8 cellular contexts compared by ENCODE assay signal in the genomic region with DNA sequence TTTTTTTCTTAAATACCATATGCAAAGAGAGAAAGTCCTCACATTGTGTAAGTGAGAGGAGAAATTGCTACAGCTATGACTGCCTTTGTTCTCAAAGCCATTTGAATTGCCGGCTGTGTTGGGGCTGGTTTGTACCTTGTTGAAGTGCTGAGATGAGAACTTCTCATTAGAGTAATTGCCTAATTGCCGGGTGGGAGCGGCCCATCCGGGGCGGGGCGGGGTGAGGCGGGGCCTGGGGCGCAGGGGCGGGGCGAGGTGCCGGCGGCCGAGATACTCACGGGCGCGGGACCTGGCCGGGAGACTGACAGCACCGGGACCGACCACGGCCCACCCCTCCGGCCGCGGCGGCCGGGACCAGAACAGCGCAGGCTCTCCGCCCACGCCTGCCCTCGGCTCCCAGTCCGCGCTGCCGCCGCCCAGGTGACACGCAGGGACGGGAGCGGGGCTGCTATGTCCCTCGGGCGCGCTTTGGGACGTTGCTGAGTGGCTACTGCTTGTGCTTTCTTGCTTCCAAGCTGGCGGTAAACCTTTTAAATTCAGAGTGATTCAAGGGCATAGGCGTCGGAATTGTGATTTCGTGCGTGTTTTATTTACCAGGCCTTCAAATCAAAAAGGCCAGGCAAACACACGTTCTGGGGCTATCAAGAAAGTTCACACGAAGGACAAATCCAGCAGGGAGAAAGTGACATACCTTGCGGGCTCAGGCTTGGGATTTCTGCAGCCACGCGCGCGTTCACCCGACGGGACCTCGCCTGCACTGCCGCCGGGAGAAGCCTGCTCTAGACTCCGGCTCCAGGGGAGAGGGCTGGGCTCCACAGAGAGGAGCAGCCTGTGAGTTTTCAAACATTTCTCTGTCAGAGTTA.
DNase-seq lines count a peak whose midpoint lies in the region; ATAC-seq, FAIRE-seq and TF ChIP-seq lines count a peak whose summit lies in the region.

No MANE protein-coding gene starts in this region.

- peak; percentile 91 for ATAC-seq in GM19463 (IDR thresholded peaks at IDR 0.05; ENCODE audit: unreplicated experiment)
- ATAC-seq in T-cell (replicated peaks in 1 of 4): peak; percentile 81 to 93 (median 88)

- H2AFZ ChIP-seq in astrocyte (ENCODE audit: low read depth, low read length) (no peak overlapping the region), smooth muscle cell (ENCODE audit: low read depth) (no peak overlapping the region)

- H3K9me3 Mint-ChIP-seq in CD14-positive monocyte (peaks cover 0 to 5% (median 2%) of the 10 kb centered on the region in 7 donors), IgD-negative memory B cell (no peaks in the 10 kb centered on the region), T-cell (no peaks in the 10 kb centered on the region), astrocyte (ENCODE audit: unreplicated experiment) (no peaks in the 10 kb centered on the region)

- under 1% methylated on average over 45 of the region's 58 CpGs for WGBS in smooth muscle cell (ENCODE audit: low lambda C conversion rate)

- FAIRE-seq in astrocyte (lab: Jason Lieb, UNC): no peak

- peaks cover 44% of the 10 kb centered on the region for H3F3A ChIP-seq in smooth muscle cell (ENCODE audit: low read depth)

- H3K36me3 ChIP-seq in astrocyte (ENCODE audit: insufficient read depth, low read length) (peaks cover 21% of the 10 kb centered on the region), smooth muscle cell (ENCODE audit: low read depth) (no peaks in the 10 kb centered on the region)

- TF ChIP-seq CTCF in CD14-positive monocyte (IDR thresholded peaks at IDR 0.05) (no peak), astrocyte (IDR thresholded peaks at IDR 0.05; ENCODE audit: insufficient read depth, low read depth, low read length) (no peak), smooth muscle cell (IDR thresholded peaks at IDR 0.05; ENCODE audit: borderline replicate concordance, insufficient read depth, poor library complexity, severe bottlenecking) (no peak)

- H3K4me3 ChIP-seq in astrocyte (ENCODE audit: insufficient read depth, low read depth, low read length) (peak overlapping the region; percentile 66), iPS-11a (ENCODE audit: low read depth, low read length) (peak overlapping the region; percentile 58), smooth muscle cell (peak overlapping the region; percentile 59)

- H3K9ac ChIP-seq in astrocyte (ENCODE audit: low read length) (peak overlapping the region; percentile 85), smooth muscle cell (ENCODE audit: low read depth) (peak overlapping the region; percentile 69)

- peaks cover 96% of the 10 kb centered on the region for H3K79me2 ChIP-seq in astrocyte (ENCODE audit: insufficient read depth, low read length)
- H3K79me2 ChIP-seq in smooth muscle cell (ENCODE audit: low read depth): peaks cover 98% of the 10 kb centered on the region

- POLR2A ChIA-PET in T-cell (lab: Charles Lee): no interaction called here

- H3K27me3 ChIP-seq in astrocyte (ENCODE audit: insufficient read depth, low read length) (no peaks in the 10 kb centered on the region), smooth muscle cell (ENCODE audit: low read depth) (no peaks in the 10 kb centered on the region)

- intact Hi-C loops in CD14-positive monocyte (cut with micrococcal nuclease): no loop called here

- H3K4me1 ChIP-seq in astrocyte (ENCODE audit: insufficient read depth, low read length) (peaks cover 15% of the 10 kb centered on the region), smooth muscle cell (ENCODE audit: low read depth) (peaks cover 37% of the 10 kb centered on the region)

- peaks cover 74% of the 10 kb centered on the region for H4K20me1 ChIP-seq in astrocyte (ENCODE audit: insufficient read depth, low read length)
- H4K20me1 ChIP-seq in smooth muscle cell (ENCODE audit: low read depth): peaks cover 91% of the 10 kb centered on the region

- H3K4me3 Mint-ChIP-seq in CD14-positive monocyte: peak overlapping the region; percentile 84 to 94
- peak overlapping the region; percentile 77 to 89 (median 86) for H3K4me3 Mint-ChIP-seq in IgD-negative memory B cell
- H3K4me3 Mint-ChIP-seq in T-cell: peak overlapping the region; percentile 68 to 78 (median 72)
- peak overlapping the region; percentile 91 for H3K4me3 Mint-ChIP-seq in astrocyte (ENCODE audit: unreplicated experiment)

- H3K9me3 ChIP-seq in astrocyte (ENCODE audit: insufficient read depth, low read depth, low read length): no peaks in the 10 kb centered on the region
- H3K9me3 ChIP-seq in smooth muscle cell (replicated peaks; ENCODE audit: low read depth): no peaks in the 10 kb centered on the region

- CTCF ChIA-PET in T-cell (lab: Charles Lee): interaction anchor here in 1 of 2 donors (0.6 kb wide), 1 partner anchor 301 kb away, joined by 3 read pairs; no protein-coding TSS in a partner anchor

- H3K4me1 Mint-ChIP-seq in CD14-positive monocyte (peaks cover 18% of the 10 kb centered on the region), IgD-negative memory B cell (peaks cover 3 to 10% (median 6%) of the 10 kb centered on the region in 3 donors), T-cell (peaks cover 8 to 12% (median 12%) of the 10 kb centered on the region in 3 donors), astrocyte (ENCODE audit: low read depth, unreplicated experiment) (peaks cover 32% of the 10 kb centered on the region)

- H3K27me3 Mint-ChIP-seq in CD14-positive monocyte (ENCODE audit: low read depth in 3 of 3) (peaks cover 25 to 37% (median 27%) of the 10 kb centered on the region in 3 donors), IgD-negative memory B cell (peaks cover 17% of the 10 kb centered on the region), T-cell (peaks cover 20 to 22% of the 10 kb centered on the region in 2 donors), astrocyte (ENCODE audit: low read depth, unreplicated experiment) (no peaks in the 10 kb centered on the region)

- H3K36me3 Mint-ChIP-seq in CD14-positive monocyte (peaks cover 7 to 16% of the 10 kb centered on the region in 2 donors), IgD-negative memory B cell (peaks cover 8% of the 10 kb centered on the region), T-cell (peaks cover 5% of the 10 kb centered on the region), astrocyte (ENCODE audit: low read depth, unreplicated experiment) (peaks cover 24% of the 10 kb centered on the region)

- DNase-seq in CD14-positive monocyte (ENCODE audit: low spot score) (peak; percentile 66), T-cell (peak in 31 of 34 experiments; percentile 9 to 57 (median 32)), astrocyte (ENCODE audit: low read depth) (no peak), smooth muscle cell (lab: John Stamatoyannopoulos, UW; ENCODE audit: unreplicated experiment) (peak; percentile 22), Ammon's horn (ENCODE audit: low spot score) (no peak)

- H3K27ac ChIP-seq in astrocyte (ENCODE audit: low read depth, low read length) (peak overlapping the region; percentile 55), smooth muscle cell (ENCODE audit: low read depth) (peak overlapping the region; percentile 78)

- H3K4me2 ChIP-seq in astrocyte (ENCODE audit: low read length) (peak overlapping the region; percentile 94), smooth muscle cell (peak overlapping the region; percentile 87)

- H3K27ac Mint-ChIP-seq in CD14-positive monocyte (peak overlapping the region in 2 of 7 donors; percentile 37 to 78), IgD-negative memory B cell (no peak overlapping the region), T-cell (no peak overlapping the region), astrocyte (ENCODE audit: unreplicated experiment) (peak overlapping the region; percentile 67)

Comparison
In these comparisons a context has a peak if more than half of its experiments do, and no peak if none do; other contexts are left out.
1. DNase-seq: peak in CD14-positive monocyte (single experiment), T-cell (31 of 34) and smooth muscle cell (single experiment); none in astrocyte (single experiment) and Ammon's horn (single experiment).
2. Peak in every context shown above with its lines, with median percentiles within 50 percentile points of each other: H3K4me3 Mint-ChIP-seq and H3K4me3 ChIP-seq.